ENCODE assay signal across 14 cellular contexts in the genomic region with DNA sequence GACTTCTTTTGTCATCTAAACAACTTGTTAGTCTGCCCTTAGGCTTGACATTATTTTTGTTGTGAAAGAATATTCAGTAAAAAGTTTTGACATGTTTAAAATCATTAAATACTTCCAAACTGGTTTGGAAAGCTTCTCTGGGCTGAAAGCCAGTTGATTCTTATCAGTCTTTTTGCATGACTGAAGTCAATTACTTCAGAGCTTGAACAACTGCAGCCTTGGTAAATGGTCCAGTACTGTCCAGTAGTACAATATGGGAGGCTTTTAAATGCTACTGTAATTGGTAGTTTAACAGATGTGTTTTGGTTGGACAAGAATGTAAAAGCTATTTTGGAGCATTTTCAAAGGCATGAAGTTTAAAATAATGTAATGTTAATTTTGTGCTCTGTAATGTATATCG.
DNase-seq lines count a peak whose midpoint lies in the region; ATAC-seq and TF ChIP-seq lines count a peak whose summit lies in the region.
"Had no signal": no experiment of that assay in that cellular context is flagged by ENCODE, and none has a peak within 500 bp of the region (broad histone marks: within the 10 kb centered on the region; RNA-seq: fewer than 3 reads in every experiment).

No MANE protein-coding gene starts in this region.

- ATAC-seq in upper lobe of right lung (peak; percentile 27), HG02571 (IDR thresholded peaks at IDR 0.05; ENCODE audit: unreplicated experiment) (no peak)
- ATAC-seq: activated CD8-positive, alpha-beta T cell treated with anti-CD3 and anti-CD28 coated beads for 36 hours; T-helper 17 cell had no signal

- no peaks in the 10 kb centered on the region for H3K79me1 ChIP-seq in H9 (ENCODE audit: insufficient read depth, low read depth, low read length, poor library complexity, severe bottlenecking)

- no peak overlapping the region for H3K18ac ChIP-seq in H9 (ENCODE audit: insufficient read length, low read depth, low read length)

- TF ChIP-seq POLR2A in breast epithelium (IDR thresholded peaks at IDR 0.05) = no peak

- no peak overlapping the region for H3K4ac ChIP-seq in H9 (ENCODE audit: low read depth, low read length)

- no peak overlapping the region for H4K91ac ChIP-seq in H9 (ENCODE audit: insufficient read length, low read depth, low read length)

- TF ChIP-seq CTCF in MCF 10A (IDR thresholded peaks at IDR 0.05; ENCODE audit: unreplicated experiment) = no peak
- no peak for TF ChIP-seq CTCF in breast epithelium (IDR thresholded peaks at IDR 0.05)
- no peak for TF ChIP-seq CTCF in SU-DHL-6 (IDR thresholded peaks at IDR 0.05; ENCODE audit: insufficient read depth, low read length, poor library complexity, severe bottlenecking)
- TF ChIP-seq CTCF in upper lobe of right lung (IDR thresholded peaks at IDR 0.05) = no peak
- TF ChIP-seq CTCF in H9 (conservative IDR thresholded peaks at IDR 0.05) = no peak
- TF ChIP-seq CTCF in right atrium auricular region (IDR thresholded peaks at IDR 0.05) = no peak

- H3K36me3 Mint-ChIP-seq in MCF 10A (ENCODE audit: insufficient read depth, unreplicated experiment) = no peaks in the 10 kb centered on the region
- peaks cover 0 to 2% (median 0%) of the 10 kb centered on the region in 3 experiments; a peak in 1 of 7 replicates for H3K36me3 Mint-ChIP-seq in H9 (ENCODE audit: insufficient read depth in 1 of 3, low read depth in 3 of 3)

- H2AK5ac ChIP-seq in H9 (ENCODE audit: insufficient read length, low read length) = no peak overlapping the region

- H3T11ph ChIP-seq in H9 (ENCODE audit: low read length) = no peak overlapping the region

- H3K27ac ChIP-seq in breast epithelium = no peak overlapping the region
- H3K27ac ChIP-seq in SU-DHL-6 (ENCODE audit: low read depth, low read length) = peak overlapping the region; percentile 89
- H3K27ac ChIP-seq in upper lobe of right lung = no peak overlapping the region
- H3K27ac ChIP-seq in H9 (ENCODE audit: insufficient read length, low read depth, low read length) = no peak overlapping the region
- no peak overlapping the region for H3K27ac ChIP-seq in right atrium auricular region
- H3K27ac ChIP-seq: skin epidermis, transverse colon had no signal

- BruUV-seq in MCF 10A (replicated peaks; lab: Mats Ljungman, UMichigan) = no TSS peak

- peak; percentile 31 for DNase-seq in MCF 10A (ENCODE audit: unreplicated experiment)
- no peak for DNase-seq in breast epithelium (ENCODE audit: low spot score in 2 of 2)
- peak; percentile 33 for DNase-seq in fibroblast of the conjunctiva (ENCODE audit: low read depth)
- no peak for DNase-seq in upper lobe of right lung
- no peak for DNase-seq in H9
- DNase-seq in right atrium auricular region (ENCODE audit: low spot score) = no peak
- DNase-seq: activated CD8-positive, alpha-beta T cell treated with anti-CD3 and anti-CD28 coated beads for 36 hours; activated naive CD4-positive, alpha-beta T cell treated with anti-CD3 and anti-CD28 coated beads for 36 hours; GDM1; T-helper 17 cell; transverse colon had no signal

- CTCF ChIA-PET in MCF 10A (lab: Yijun Ruan, JAX) = interaction anchor here (0.6 kb wide), 3 partner anchors 540 to 1309 kb away, joined by 3 read pairs; no protein-coding TSS in a partner anchor

- H3K27ac Mint-ChIP-seq in MCF 10A (ENCODE audit: low read depth, unreplicated experiment) (no peak overlapping the region), H9 (no peak overlapping the region)
- H3K27ac Mint-ChIP-seq: activated CD8-positive, alpha-beta T cell treated with anti-CD3 and anti-CD28 coated beads for 36 hours; activated naive CD4-positive, alpha-beta T cell treated with anti-CD3 and anti-CD28 coated beads for 36 hours; T-helper 17 cell had no signal

- H3K27me3 ChIP-seq in breast epithelium (no peaks in the 10 kb centered on the region), SU-DHL-6 (ENCODE audit: low read length) (no peaks in the 10 kb centered on the region), upper lobe of right lung (no peaks in the 10 kb centered on the region), H9 (ENCODE audit: insufficient read depth, low read length) (no peaks in the 10 kb centered on the region), right atrium auricular region (no peaks in the 10 kb centered on the region)
- H3K27me3 ChIP-seq: transverse colon had no signal

- no peaks in the 10 kb centered on the region for H4K20me1 ChIP-seq in SU-DHL-6 (ENCODE audit: low read depth, low read length)
- H4K20me1 ChIP-seq in H9 (ENCODE audit: control insufficient read depth, insufficient read depth, insufficient read length) = no peaks in the 10 kb centered on the region

- H3K27me3 Mint-ChIP-seq in MCF 10A (ENCODE audit: insufficient read depth, unreplicated experiment) (no peaks in the 10 kb centered on the region), H9 (ENCODE audit: low read depth) (no peaks in the 10 kb centered on the region; the same call in 1 of the 2 replicates)

- H4K8ac ChIP-seq in H9 (replicated peaks; ENCODE audit: insufficient read length, low read depth, low read length) = no peak overlapping the region

- H3K4me3 Mint-ChIP-seq in MCF 10A (ENCODE audit: unreplicated experiment) = no peak overlapping the region
- no peak overlapping the region for H3K4me3 Mint-ChIP-seq in H9
- H3K4me3 Mint-ChIP-seq: activated CD8-positive, alpha-beta T cell treated with anti-CD3 and anti-CD28 coated beads for 36 hours; activated naive CD4-positive, alpha-beta T cell treated with anti-CD3 and anti-CD28 coated beads for 36 hours; T-helper 17 cell had no signal

- peak overlapping the region; percentile 14 for H3K9ac ChIP-seq in SU-DHL-6 (ENCODE audit: low read length)
- H3K9ac ChIP-seq in H9 (ENCODE audit: extremely low read depth, insufficient read length, low read length) = no peak overlapping the region

- no peak overlapping the region for H2BK12ac ChIP-seq in H9 (ENCODE audit: insufficient read length, low read depth, low read length)

- H3K4me1 Mint-ChIP-seq in MCF 10A (ENCODE audit: insufficient read depth, unreplicated experiment) (peaks cover 13% of the 10 kb centered on the region), H9 (peaks cover 6 to 13% of the 10 kb centered on the region in 2 experiments)

- H3K4me3 ChIP-seq in breast epithelium (no peak overlapping the region), SU-DHL-6 (ENCODE audit: insufficient read depth, low read length, poor library complexity, severe bottlenecking) (no peak overlapping the region), upper lobe of right lung (no peak overlapping the region), right atrium auricular region (no peak overlapping the region)
- H3K4me3 ChIP-seq: skin epidermis, transverse colon had no signal

- intact Hi-C loops in MCF 10A (cut with micrococcal nuclease) = loop anchor here (5.0 kb wide), 1 partner anchor 493 kb away; no protein-coding TSS in a partner anchor
- intact Hi-C loops in breast epithelium (cut with DNase I; ENCODE audit: low total_unique reads) = no loop called here
- intact Hi-C loops in upper lobe of right lung (cut with DNase I) = no loop called here

- H3K23me2 ChIP-seq in H9 (ENCODE audit: insufficient read length, low read depth, low read length, poor library complexity, severe bottlenecking) = no peaks in the 10 kb centered on the region

- H3K36me3 ChIP-seq in breast epithelium (no peaks in the 10 kb centered on the region), SU-DHL-6 (ENCODE audit: low read length) (no peaks in the 10 kb centered on the region), upper lobe of right lung (no peaks in the 10 kb centered on the region), right atrium auricular region (no peaks in the 10 kb centered on the region)
- H3K36me3 ChIP-seq: transverse colon had no signal

- H2BK5ac ChIP-seq in H9 (ENCODE audit: insufficient read length, low read length) = no peak overlapping the region

- POLR2A ChIA-PET in MCF 10A (lab: Yijun Ruan, JAX) = interaction anchor here (0.7 to 3.7 kb wide), 4 partner anchors 33 to 137 kb away, joined by 3 to 10 read pairs (median 4); no protein-coding TSS in a partner anchor

- WGBS in H9 (ENCODE audit: extremely low coverage, insufficient read length, low lambda C conversion rate) = 100% methylated on average over 1 of the region's 1 CpG

- H4K5ac ChIP-seq in H9 (ENCODE audit: insufficient read length, low read depth, low read length) = no peak overlapping the region

- no peak overlapping the region for H3K14ac ChIP-seq in H9 (ENCODE audit: insufficient read depth, low read length)

- no peaks in the 10 kb centered on the region for H3K4me1 ChIP-seq in breast epithelium
- H3K4me1 ChIP-seq in upper lobe of right lung = peaks cover 9% of the 10 kb centered on the region
- peaks cover 2% of the 10 kb centered on the region; the same call in 1 of the 2 replicates for H3K4me1 ChIP-seq in H9 (ENCODE audit: insufficient read depth, low read length)
- H3K4me1 ChIP-seq in right atrium auricular region = peaks cover 0 to 3% of the 10 kb centered on the region in 2 donors
- H3K4me1 ChIP-seq: transverse colon had no signal

- peaks cover 6% of the 10 kb centered on the region; the same call in 1 of the 2 replicates for H3F3A ChIP-seq in SU-DHL-6 (ENCODE audit: insufficient read depth)

- H3K9me3 Mint-ChIP-seq in MCF 10A (ENCODE audit: unreplicated experiment) (no peaks in the 10 kb centered on the region), H9 (peaks cover 0 to 3% of the 10 kb centered on the region in 2 experiments; a peak in 2 of 5 replicates)
- H3K9me3 Mint-ChIP-seq: activated CD8-positive, alpha-beta T cell treated with anti-CD3 and anti-CD28 coated beads for 36 hours; activated naive CD4-positive, alpha-beta T cell treated with anti-CD3 and anti-CD28 coated beads for 36 hours had no signal

- no peak overlapping the region for H2BK120ac ChIP-seq in H9 (ENCODE audit: low read depth, low read length, poor library complexity, severe bottlenecking)

- H3K9me3 ChIP-seq in breast epithelium (no peaks in the 10 kb centered on the region), SU-DHL-6 (ENCODE audit: insufficient read depth, low read length) (no peaks in the 10 kb centered on the region), upper lobe of right lung (no peaks in the 10 kb centered on the region), H9 (ENCODE audit: control insufficient read depth, low read depth, low read length) (no peaks in the 10 kb centered on the region), right atrium auricular region (no peaks in the 10 kb centered on the region)
- H3K9me3 ChIP-seq: transverse colon had no signal

- no peak overlapping the region for H2AFZ ChIP-seq in SU-DHL-6 (ENCODE audit: low read depth, low read length, severe bottlenecking)
- no peak overlapping the region for H2AFZ ChIP-seq in H9 (ENCODE audit: low read length)

- no peak overlapping the region for H2BK20ac ChIP-seq in H9 (ENCODE audit: low read depth, low read length, poor library complexity, severe bottlenecking)

- H3K79me2 ChIP-seq in SU-DHL-6 (ENCODE audit: insufficient read depth, low read length) (no peaks in the 10 kb centered on the region), H9 (ENCODE audit: insufficient read depth, low read length) (no peaks in the 10 kb centered on the region)

- H3K23ac ChIP-seq in H9 (ENCODE audit: insufficient read length, low read depth, low read length) = no peak overlapping the region

- H3K56ac ChIP-seq in H9 (ENCODE audit: insufficient read length, low read depth, low read length) = no peak overlapping the region

- no peak overlapping the region for H2BK15ac ChIP-seq in H9 (ENCODE audit: low read depth, low read length)

- no peaks in the 10 kb centered on the region for H3K9me2 ChIP-seq in SU-DHL-6 (replicated peaks; ENCODE audit: insufficient read depth, low read length)

- H3K4me2 ChIP-seq in SU-DHL-6 (ENCODE audit: low read depth, low read length, poor library complexity, severe bottlenecking) (peak overlapping the region; percentile 40), H9 (ENCODE audit: insufficient read depth, insufficient read length, low read length) (no peak overlapping the region)

Comparison
In these comparisons a context has a peak if more than half of its experiments do, and no peak if none do; other contexts are left out.
1. DNase-seq: peak in MCF 10A (single experiment) and fibroblast of the conjunctiva (single experiment); none in breast epithelium (0 of 2), upper lobe of right lung (single experiment), H9 (single experiment) and right atrium auricular region (single experiment).